12 cellular contexts compared by ENCODE assay signal in genomic region chr10:99996934-99997648, GRCh38. TPM values are rescaled to one million over a fixed set of nuclear protein-coding genes. Genes with fewer than 3 reads are reported as not detected.
A peak's percentile ranks its signal among the peaks of the same experiment; 100 is the strongest.
DNase-seq lines count a peak whose midpoint lies in the region; ATAC-seq and TF ChIP-seq lines count a peak whose summit lies in the region.
"Had no signal": no experiment of that assay in that cellular context is flagged by ENCODE, and none has a peak within 500 bp of the region (broad histone marks: within the 10 kb centered on the region; RNA-seq: fewer than 3 reads in every experiment).

No MANE protein-coding gene starts in this region.

- H3K79me2 ChIP-seq in mammary epithelial cell (ENCODE audit: insufficient read depth, low read length): peaks cover 98% of the 10 kb centered on the region

- H3K9me3 ChIP-seq in mammary epithelial cell (replicated peaks; ENCODE audit: insufficient read depth, low read length) (no peaks in the 10 kb centered on the region), uterus (no peaks in the 10 kb centered on the region)

- H3K4me3 Mint-ChIP-seq in MCF 10A (ENCODE audit: unreplicated experiment) (peak overlapping the region; percentile 41), mesothelial cell of epicardium (no peak overlapping the region)
- H3K4me3 Mint-ChIP-seq: stimulated activated naive CD8-positive, alpha-beta T cell treated with anti-CD3 and anti-CD28 coated beads, Interleukin-15, Interleukin-2, amounts not matched to agents 100 ng/mL and 50 ng/mL, for 24 hours had no signal

- H3K9ac ChIP-seq in mammary epithelial cell (ENCODE audit: insufficient read depth, low read length): no peak overlapping the region

- ATAC-seq in GM19455 (IDR thresholded peaks at IDR 0.05; ENCODE audit: unreplicated experiment): no peak

- intact Hi-C loops in MCF 10A (cut with micrococcal nuclease) (no loop called here), mammary epithelial cell (cut with micrococcal nuclease) (no loop called here), uterus (cut with DNase I; ENCODE audit: low total_unique reads) (loop anchor here (5.0 kb wide), 1 partner anchor 690 kb away; no protein-coding TSS in a partner anchor)

- H4K20me1 ChIP-seq in mammary epithelial cell (ENCODE audit: insufficient read depth, low read length): no peaks in the 10 kb centered on the region

- TF ChIP-seq POLR2A in uterus (IDR thresholded peaks at IDR 0.05): no peak

- H3K27me3 ChIP-seq in mammary epithelial cell (ENCODE audit: insufficient read depth, low read length) (no peaks in the 10 kb centered on the region), brain microvascular endothelial cell (replicated peaks) (no peaks in the 10 kb centered on the region), uterus (no peaks in the 10 kb centered on the region)

- H3K27ac ChIP-seq in mammary epithelial cell (ENCODE audit: insufficient read depth, low read depth, low read length) (no peak overlapping the region), brain microvascular endothelial cell (peak overlapping the region; percentile 12), uterus (peak overlapping the region; percentile 46 to 66)

- H3K4me1 ChIP-seq in mammary epithelial cell (ENCODE audit: insufficient read depth, low read length): peaks cover 25% of the 10 kb centered on the region
- H3K4me1 ChIP-seq in uterus: peaks cover 0 to 6% of the 10 kb centered on the region in 2 donors

- POLR2A ChIA-PET in MCF 10A (lab: Yijun Ruan, JAX): interaction anchor here (0.6 to 23.3 kb wide), 7 partner anchors 7 to 706 kb away, joined by 3 to 547 read pairs (median 4); partner anchors contain the start of gene DNMBP

- H3K4me1 Mint-ChIP-seq in MCF 10A (ENCODE audit: insufficient read depth, unreplicated experiment): peaks cover 30% of the 10 kb centered on the region
- H3K4me1 Mint-ChIP-seq in mesothelial cell of epicardium: peaks cover 56% of the 10 kb centered on the region

- BruUV-seq in MCF 10A (replicated peaks; lab: Mats Ljungman, UMichigan): no TSS peak
- no TSS peak for BruUV-seq in mammary epithelial cell (replicated peaks; lab: Mats Ljungman, UMichigan)

- in situ Hi-C loops in mammary epithelial cell (cut with MboI; ENCODE audit: low sequenced_read_pairs in 2 of 2): no loop called here
- in situ Hi-C loops in brain microvascular endothelial cell (cut with HindIII; ENCODE audit: low pct_ligation_motif_present, low sequenced_read_pairs): no loop called here

- peaks cover 31% of the 10 kb centered on the region for H3K36me3 Mint-ChIP-seq in MCF 10A (ENCODE audit: insufficient read depth, unreplicated experiment)
- no peaks in the 10 kb centered on the region for H3K36me3 Mint-ChIP-seq in mesothelial cell of epicardium

- TF ChIP-seq CTCF in MCF 10A (IDR thresholded peaks at IDR 0.05; ENCODE audit: unreplicated experiment) (no peak), mammary epithelial cell (conservative IDR thresholded peaks at IDR 0.05 in 1 of 2, IDR thresholded peaks at IDR 0.05 in 1 of 2; ENCODE audit: extremely low read depth in 1 of 2, insufficient read depth in 1 of 2, low read depth in 1 of 2, low read length in 2 of 2) (no peak), brain microvascular endothelial cell (IDR thresholded peaks at IDR 0.05; ENCODE audit: low read depth, low read length, missing control alignments) (no peak), mesothelial cell of epicardium (IDR thresholded peaks at IDR 0.05; ENCODE audit: unreplicated experiment) (no peak), uterus (IDR thresholded peaks at IDR 0.05) (no peak)

- dilution Hi-C loops in mammary epithelial cell (cut with HindIII; ENCODE audit: low sequenced_read_pairs): no loop called here

- CTCF ChIA-PET in MCF 10A (lab: Yijun Ruan, JAX): interaction anchor here (0.7 to 1.5 kb wide), 4 partner anchors 11 to 208 kb away, joined by 3 to 5 read pairs (median 4); no protein-coding TSS in a partner anchor
- CTCF ChIA-PET in mammary epithelial cell (lab: Charles Lee; ENCODE audit: low non-redundant PET): no interaction called here

- H3K36me3 ChIP-seq in mammary epithelial cell (ENCODE audit: insufficient read depth, low read length): peaks cover 14% of the 10 kb centered on the region
- H3K36me3 ChIP-seq in brain microvascular endothelial cell (replicated peaks): peaks cover 11% of the 10 kb centered on the region
- no peaks in the 10 kb centered on the region for H3K36me3 ChIP-seq in uterus

- no peaks in the 10 kb centered on the region for H3K9me3 Mint-ChIP-seq in MCF 10A (ENCODE audit: unreplicated experiment)
- H3K9me3 Mint-ChIP-seq in mesothelial cell of epicardium: no peaks in the 10 kb centered on the region
- H3K9me3 Mint-ChIP-seq: stimulated activated naive CD8-positive, alpha-beta T cell treated with anti-CD3 and anti-CD28 coated beads, Interleukin-15, Interleukin-2, amounts not matched to agents 100 ng/mL and 50 ng/mL, for 24 hours had no signal

- no peak overlapping the region for H2AFZ ChIP-seq in mammary epithelial cell (ENCODE audit: low read depth, low read length)

- H3K4me3 ChIP-seq in mammary epithelial cell (replicated peaks in 1 of 3; ENCODE audit: insufficient read depth in 1 of 3, low read depth in 2 of 3, low read length in 3 of 3) (no peak overlapping the region), brain microvascular endothelial cell (ENCODE audit: low read depth, low read length) (no peak overlapping the region), uterus (no peak overlapping the region)

- H3K27me3 Mint-ChIP-seq in MCF 10A (ENCODE audit: insufficient read depth, unreplicated experiment): no peaks in the 10 kb centered on the region
- no peaks in the 10 kb centered on the region for H3K27me3 Mint-ChIP-seq in mesothelial cell of epicardium (ENCODE audit: low read depth)
- H3K27me3 Mint-ChIP-seq: stimulated activated naive CD8-positive, alpha-beta T cell treated with anti-CD3 and anti-CD28 coated beads, Interleukin-15, Interleukin-2, amounts not matched to agents 100 ng/mL and 50 ng/mL, for 24 hours had no signal

- WGBS in mammary epithelial cell (ENCODE audit: low coverage, missing lambda C conversion rate): 80% methylated on average over 3 of the region's 3 CpGs

- DNase-seq in MCF 10A (ENCODE audit: unreplicated experiment) (no peak), mammary epithelial cell (no peak), brain microvascular endothelial cell (no peak), mesothelial cell of epicardium (ENCODE audit: low spot score in 2 of 2, unreplicated experiment in 2 of 2) (no peak), uterus (no peak), DMS53 (lab: John Stamatoyannopoulos, UW) (no peak), OCI-M2 (lab: John Stamatoyannopoulos, UW; ENCODE audit: unreplicated experiment) (no peak)
- DNase-seq: GF-D8, NCI-H446, T-helper 2 cell had no signal

- H3K27ac Mint-ChIP-seq in MCF 10A (ENCODE audit: low read depth, unreplicated experiment) (peak overlapping the region; percentile 80), mesothelial cell of epicardium (peak overlapping the region; percentile 92)
- H3K27ac Mint-ChIP-seq: stimulated activated naive CD8-positive, alpha-beta T cell treated with anti-CD3 and anti-CD28 coated beads, Interleukin-15, Interleukin-2, amounts not matched to agents 100 ng/mL and 50 ng/mL, for 24 hours had no signal

- no peak overlapping the region for H3K4me2 ChIP-seq in mammary epithelial cell (ENCODE audit: insufficient read depth, low read depth, low read length)

RNA-seq across cellular contexts. Expression of gene DNMBP, which starts 12.7 kb away (rescaled TPM):
- 11.3 and 14.3 TPM in 2 replicates for total RNA-seq in MCF 10A (2022)
- total RNA-seq in mammary epithelial cell: 10 to 100 TPM in 1 of 2 donors, 1 to 10 TPM in 1; 8.7 to 17.6 TPM
- 17.4 TPM for polyA plus RNA-seq in mammary epithelial cell
- polyA minus RNA-seq in mammary epithelial cell: 33.6 TPM
- 34.7 to 35.8 TPM (median 35.3 TPM) in 3 replicates for total RNA-seq in mesothelial cell of epicardium
- total RNA-seq in uterus: 10 to 100 TPM in 3 of 4 donors, 1 to 10 TPM in 1; 5.9 to 34.9 (median 22.4) TPM
